8 cellular contexts compared by ENCODE assay signal in genomic region chr12:111056618-111057521, GRCh38. TPM values are rescaled to one million over a fixed set of nuclear protein-coding genes. Genes with fewer than 3 reads are reported as not detected.
DNase-seq lines count a peak whose midpoint lies in the region; ATAC-seq, FAIRE-seq and TF ChIP-seq lines count a peak whose summit lies in the region.
"Had no signal": no experiment of that assay in that cellular context is flagged by ENCODE, and none has a peak within 500 bp of the region (broad histone marks: within the 10 kb centered on the region; RNA-seq: fewer than 3 reads in every experiment).

No MANE protein-coding gene starts in this region.

- no peaks in the 10 kb centered on the region for H3K79me2 ChIP-seq in HepG2 (ENCODE audit: insufficient read depth, low read length)

- CTCF ChIA-PET in HepG2 (lab: Yijun Ruan, JAX; ENCODE audit: low intra/inter-chr PET ratio, low total read pairs) = no interaction called here

- DNase-seq in NB4 (ENCODE audit: low read depth) (peak; percentile 91), HepG2 (ENCODE audit: low spot score) (no peak), NCI-H446 (lab: John Stamatoyannopoulos, UW) (no peak), NCI-H748 treated with DMSO at 0.1 percent for 48 hours (lab: John Stamatoyannopoulos, UW) (no peak)
- DNase-seq in activated CD8-positive, alpha-beta memory T cell treated with anti-CD3 and anti-CD28 coated beads for 24 hours = peak; percentile 83

- H3K27me3 ChIP-seq in HepG2 (ENCODE audit: control insufficient read depth in 1 of 2, insufficient read depth in 2 of 2, low read length in 2 of 2) (no peaks in the 10 kb centered on the region), thymus (ENCODE audit: control insufficient read depth, insufficient read depth) (no peaks in the 10 kb centered on the region)

- in situ Hi-C loops in HepG2 (cut with HindIII; ENCODE audit: extremely low pct_ligation_motif_present, low pct_unique_long_range_greater_than_20kb) = no loop called here

- TF ChIP-seq POLR2A in NB4 (IDR thresholded peaks at IDR 0.05; ENCODE audit: extremely low read depth, insufficient read length) = peak; percentile 14
- TF ChIP-seq POLR2A in HepG2 (IDR thresholded peaks at IDR 0.05; ENCODE audit: insufficient read depth in 1 of 2, low read depth in 2 of 2, low read length in 2 of 2) = no peak

- H3K4me1 ChIP-seq in HepG2 (ENCODE audit: insufficient read depth, low read length) (peaks cover 16% of the 10 kb centered on the region), thymus (ENCODE audit: control insufficient read depth, insufficient read depth, low read length) (peaks cover 10% of the 10 kb centered on the region)

- H3K9me3 ChIP-seq in HepG2 (ENCODE audit: low read length) = no peaks in the 10 kb centered on the region
- H3K9me3 ChIP-seq in thymus (ENCODE audit: control insufficient read depth) = no peaks in the 10 kb centered on the region

- no peak for TF ChIP-seq RAD21 in HepG2 (CRISPR knock-in tag; IDR thresholded peaks at IDR 0.05)

- no peak overlapping the region for H3K4me2 ChIP-seq in HepG2 (ENCODE audit: low read depth, low read length)

- BruUV-seq in HepG2 (replicated peaks; lab: Mats Ljungman, UMichigan) = no TSS peak

- no peak for TF ChIP-seq EP300 in HepG2 (IDR thresholded peaks at IDR 0.05; ENCODE audit: low read depth in 2 of 2, low read length in 2 of 2)
- no peak for TF ChIP-seq EP300 in HepG2 (CRISPR knock-in tag; IDR thresholded peaks at IDR 0.05; ENCODE audit: borderline replicate concordance)

- no peak overlapping the region for H2AFZ ChIP-seq in HepG2 (ENCODE audit: low read length)

- TF ChIP-seq CTCF in NB4 (IDR thresholded peaks at IDR 0.05; ENCODE audit: low read depth, low read length) (no peak), HepG2 (CRISPR knock-in tag; IDR thresholded peaks at IDR 0.05) (no peak)

- no peak for FAIRE-seq in HepG2 (lab: Jason Lieb, UNC)

- POLR2A ChIA-PET in HepG2 (lab: Yijun Ruan, JAX) = no interaction called here

- H3K36me3 ChIP-seq in HepG2 (replicated peaks in 1 of 2; ENCODE audit: control insufficient read depth in 1 of 2, insufficient read depth in 2 of 2, low read length in 2 of 2) (no peaks in the 10 kb centered on the region), thymus (ENCODE audit: control insufficient read depth, insufficient read depth) (no peaks in the 10 kb centered on the region)

- ATAC-seq in HepG2 = no peak
- ATAC-seq in HG03432 (IDR thresholded peaks at IDR 0.05; ENCODE audit: unreplicated experiment) = no peak
- ATAC-seq: Panc1 had no signal

- no peak overlapping the region for H3K4me3 ChIP-seq in NB4 (ENCODE audit: low read depth, low read length)
- H3K4me3 ChIP-seq in HepG2 (replicated peaks in 1 of 3; ENCODE audit: insufficient read depth in 1 of 3, low read depth in 2 of 3, low read length in 3 of 3) = no peak overlapping the region
- no peak overlapping the region for H3K4me3 ChIP-seq in thymus (ENCODE audit: low read length)

- no peaks in the 10 kb centered on the region for H4K20me1 ChIP-seq in HepG2 (ENCODE audit: insufficient read depth, low read length)

- H3K27ac ChIP-seq in HepG2 (ENCODE audit: extremely low read length, insufficient read depth, low read length) = no peak overlapping the region
- peak overlapping the region; percentile 94 for H3K27ac ChIP-seq in thymus (ENCODE audit: low read depth)

- WGBS in HepG2 (ENCODE audit: low lambda C conversion rate) = 30% methylated on average over 8 of the region's 8 CpGs
- WGBS in thymus = 67% methylated on average over 8 of the region's 8 CpGs

- intact Hi-C loops in HepG2 (cut with micrococcal nuclease; ENCODE audit: unreplicated experiment) = no loop called here

- H3K9ac ChIP-seq in HepG2 (ENCODE audit: insufficient read depth, low read depth, low read length) = no peak overlapping the region

TF ChIP-seq in HepG2, 621 proteins besides CTCF, POLR2A, EP300 and RAD21:
- TF ChIP-seq ERF (CRISPR knock-in tag; IDR thresholded peaks at IDR 0.05) (no peak), GABPA (IDR thresholded peaks at IDR 0.05; ENCODE audit: low read depth, low read length) (0 out of 2 replicates have a peak, but pooled peaks have one; percentile 7), GABPA (CRISPR knock-in tag; IDR thresholded peaks at IDR 0.05; ENCODE audit: low read depth) (peak; percentile 12; the same call in 1 of the 2 replicates), ZBTB43 (CRISPR knock-in tag; conservative IDR thresholded peaks at IDR 0.05) (no peak), CREB1 (IDR thresholded peaks at IDR 0.05) (peak; percentile 60; the same call in 1 of the 2 replicates), CREB1 (CRISPR knock-in tag; IDR thresholded peaks at IDR 0.05) (no peak), HCFC1 (IDR thresholded peaks at IDR 0.05; ENCODE audit: low read depth, low read length) (no peak), ZFY (CRISPR knock-in tag; IDR thresholded peaks at IDR 0.05) (no peak), PHF20 (CRISPR knock-in tag; IDR thresholded peaks at IDR 0.05) (no peak), PAF1 (CRISPR knock-in tag; IDR thresholded peaks at IDR 0.05) (no peak), AKAP8 (CRISPR knock-in tag; IDR thresholded peaks at IDR 0.05) (no peak), RORA (CRISPR knock-in tag; IDR thresholded peaks at IDR 0.05) (no peak)

RNA-seq across cellular contexts. Expression of gene CUX2, which starts 22.9 kb away (rescaled TPM):
- total RNA-seq in HepG2 (2016; rRNA removed; fragmentation: Illumina TruSeq; extraction: Trizol) = not detected in 2 replicates
- total RNA-seq in HepG2 (2016; cell fraction: cytosol; rRNA removed; fragmentation: Illumina TruSeq; extraction: Trizol; ENCODE audit: low read depth) = not detected in 2 replicates
- total RNA-seq in HepG2 (2016; cell fraction: insoluble cytoplasmic fraction; rRNA removed; fragmentation: Illumina TruSeq; extraction: Trizol) = not detected in 2 replicates
- not detected in 2 replicates for total RNA-seq in HepG2 (2016; cell fraction: membrane; rRNA removed; fragmentation: Illumina TruSeq; extraction: Trizol)
- not detected in 2 replicates for total RNA-seq in HepG2 (2016; cell fraction: nucleus; rRNA removed; fragmentation: Illumina TruSeq; extraction: Trizol)
- polyA plus RNA-seq in HepG2 (2011; rRNA removed) (not detected in 2 replicates), thymus (0.14 TPM)
- polyA plus RNA-seq in HepG2 (2011; cell fraction: cytosol; rRNA removed) = not detected in 2 replicates
- not detected in 2 replicates for polyA plus RNA-seq in HepG2 (2011; cell fraction: nucleus; rRNA removed)
- not detected in 2 replicates for polyA plus RNA-seq in HepG2 (2012)
- polyA plus RNA-seq in HepG2 (2016; cell fraction: cytosol; fragmentation: Illumina TruSeq; extraction: Trizol; ENCODE audit: low read depth) = not detected in 2 replicates
- not detected in 2 replicates for polyA plus RNA-seq in HepG2 (2016; cell fraction: insoluble cytoplasmic fraction; fragmentation: Illumina TruSeq; extraction: Trizol; ENCODE audit: low read depth)
- not detected in 2 replicates for polyA plus RNA-seq in HepG2 (2016; cell fraction: membrane; fragmentation: Illumina TruSeq; extraction: Trizol; ENCODE audit: low read depth)
- not detected in 2 replicates for polyA plus RNA-seq in HepG2 (2016; cell fraction: nucleus; fragmentation: Illumina TruSeq; extraction: Trizol; ENCODE audit: insufficient read depth, low read depth)
- not detected in 2 replicates for polyA minus RNA-seq in HepG2 (2011; rRNA and poly(A)+ RNA removed; ENCODE audit: low replicate concordance)
- polyA minus RNA-seq in HepG2 (2011; cell fraction: cytosol; rRNA and poly(A)+ RNA removed) = not detected in 2 replicates
- polyA minus RNA-seq in HepG2 (2011; cell fraction: nucleus; rRNA and poly(A)+ RNA removed) = not detected in 2 replicates

Comparison
In these comparisons a context has a peak if more than half of its experiments do, and no peak if none do; other contexts are left out.
1. DNase-seq: peak in NB4 (single experiment) and activated CD8-positive, alpha-beta memory T cell treated with anti-CD3 and anti-CD28 coated beads for 24 hours (single experiment); none in HepG2 (single experiment), NCI-H446 (0 of 2) and NCI-H748 treated with DMSO at 0.1 percent for 48 hours (single experiment).